Comparison of ENCODE assay signal across 8 cellular contexts in the genomic region with DNA sequence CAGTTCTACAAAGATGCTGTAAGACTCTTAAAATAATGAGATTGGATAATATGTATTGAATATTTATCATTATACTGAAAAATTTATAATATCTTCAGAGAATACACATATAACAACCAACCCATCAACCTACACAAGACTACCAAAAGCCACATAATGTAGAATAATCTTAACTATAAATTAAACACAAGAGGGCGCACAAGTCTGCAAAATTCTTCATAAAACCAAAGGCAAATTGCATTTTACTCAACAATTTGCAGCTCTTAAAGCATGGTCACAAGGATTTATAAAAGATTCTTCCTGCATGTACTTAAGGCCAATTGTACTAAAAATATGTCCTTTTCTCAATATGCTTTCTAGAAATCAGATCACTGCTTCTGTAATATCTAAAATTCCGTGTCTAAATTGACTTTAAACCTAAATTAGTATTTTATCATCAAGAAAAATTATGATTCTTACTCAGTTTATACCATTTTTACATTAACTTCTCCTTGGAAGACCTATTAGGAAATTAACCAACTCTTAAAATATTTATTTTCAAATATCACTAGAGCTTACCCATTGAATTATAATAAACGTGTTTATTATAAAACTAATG.
DNase-seq lines count a peak whose midpoint lies in the region; FAIRE-seq and TF ChIP-seq lines count a peak whose summit lies in the region.

No MANE protein-coding gene starts in this region.

- H3K36me3 Mint-ChIP-seq in activated CD4-positive, alpha-beta memory T cell treated with anti-CD3 and anti-CD28 coated beads, Interleukin-2, amount 10 ng/mL, durations not matched to agents 7 days and 5 days (ENCODE audit: low read depth) = no peaks in the 10 kb centered on the region

- H3K9me3 ChIP-seq in testis = no peaks in the 10 kb centered on the region

- H3K9me3 Mint-ChIP-seq in activated CD4-positive, alpha-beta memory T cell treated with anti-CD3 and anti-CD28 coated beads, Interleukin-2, amount 10 ng/mL, durations not matched to agents 7 days and 5 days = no peaks in the 10 kb centered on the region

- CTCF ChIA-PET in AG04449 (lab: Yijun Ruan, JAX) = interaction anchor here (0.7 to 3.5 kb wide), 49 partner anchors 8 to 649 kb away, joined by 3 to 211 read pairs (median 7); a partner anchor contains a TSS
- CTCF ChIA-PET in activated CD4-positive, alpha-beta memory T cell treated with anti-CD3 and anti-CD28 coated beads, Interleukin-2, amount 10 ng/mL, durations not matched to agents 7 days and 5 days (lab: Charles Lee) = interaction anchor here (0.8 to 3.7 kb wide), 23 partner anchors 10 to 645 kb away, joined by 3 to 43 read pairs (median 4); a partner anchor contains a TSS

- TF ChIP-seq CTCF in AG04449 (IDR thresholded peaks at IDR 0.05; ENCODE audit: insufficient read depth, low read length, missing control alignments) (no peak), testis (IDR thresholded peaks at IDR 0.05) (peak; percentile 37 to 43 (median 41))

- DNase-seq in AG04449 (ENCODE audit: low read depth, low spot score) (peak; percentile 28), GM12892 (ENCODE audit: insufficient read length) (no peak), NCI-H2196 (lab: John Stamatoyannopoulos, UW; ENCODE audit: unreplicated experiment) (peak; percentile 49), amniotic stem cell (lab: John Stamatoyannopoulos, UW) (peak; percentile 22), iPS-NIHi11 (ENCODE audit: low spot score) (peak; percentile 13), testis (no peak), NCI-H226 (no peak)
- DNase-seq in activated CD4-positive, alpha-beta memory T cell treated with anti-CD3 and anti-CD28 coated beads, Interleukin-2, amount 10 ng/mL, durations not matched to agents 7 days and 5 days = no peak

- H3K4me1 Mint-ChIP-seq in activated CD4-positive, alpha-beta memory T cell treated with anti-CD3 and anti-CD28 coated beads, Interleukin-2, amount 10 ng/mL, durations not matched to agents 7 days and 5 days = no peaks in the 10 kb centered on the region

- H3K27ac Mint-ChIP-seq in activated CD4-positive, alpha-beta memory T cell treated with anti-CD3 and anti-CD28 coated beads, Interleukin-2, amount 10 ng/mL, durations not matched to agents 7 days and 5 days = no peak overlapping the region

- no peaks in the 10 kb centered on the region for H3K27me3 ChIP-seq in testis

- TF ChIP-seq POLR2A in GM12892 (IDR thresholded peaks at IDR 0.05; ENCODE audit: low read depth, low read length) (no peak), testis (IDR thresholded peaks at IDR 0.05) (no peak)

- POLR2A ChIA-PET in AG04449 (lab: Yijun Ruan, JAX) = interaction anchor here (0.7 to 1.3 kb wide), 3 partner anchors 79 to 200 kb away, joined by 3 read pairs; a partner anchor contains a TSS
- POLR2A ChIA-PET in activated CD4-positive, alpha-beta memory T cell treated with anti-CD3 and anti-CD28 coated beads, Interleukin-2, amount 10 ng/mL, durations not matched to agents 7 days and 5 days (lab: Charles Lee) = interaction anchor here (1.2 to 1.8 kb wide), 2 partner anchors 229 to 440 kb away, joined by 4 to 8 read pairs; no protein-coding TSS in a partner anchor

- no peaks in the 10 kb centered on the region for H3K36me3 ChIP-seq in testis (ENCODE audit: low read depth, missing control alignments)

- no peak overlapping the region for H3K4me3 ChIP-seq in AG04449 (ENCODE audit: low read depth, low read length)
- no peak overlapping the region for H3K4me3 ChIP-seq in testis

- FAIRE-seq in GM12892 (lab: Jason Lieb, UNC) = peak; percentile 70

- H3K4me1 ChIP-seq in testis = no peaks in the 10 kb centered on the region

- no peak overlapping the region for H3K27ac ChIP-seq in testis

- 63 to 66% methylated on average over 3 of the region's 3 CpGs for WGBS in testis, 2 donors

- H3K4me3 Mint-ChIP-seq in activated CD4-positive, alpha-beta memory T cell treated with anti-CD3 and anti-CD28 coated beads, Interleukin-2, amount 10 ng/mL, durations not matched to agents 7 days and 5 days = no peak overlapping the region

- H3K27me3 Mint-ChIP-seq in activated CD4-positive, alpha-beta memory T cell treated with anti-CD3 and anti-CD28 coated beads, Interleukin-2, amount 10 ng/mL, durations not matched to agents 7 days and 5 days = peaks cover 35% of the 10 kb centered on the region

- intact Hi-C loops in testis (cut with DNase I; ENCODE audit: low total_unique reads) = loop anchor here (10.0 kb wide), 1 partner anchor 234 kb away; no protein-coding TSS in a partner anchor

Comparison
In these comparisons a context has a peak if more than half of its experiments do, and no peak if none do; other contexts are left out.
1. DNase-seq: peak in AG04449 (single experiment), NCI-H2196 (single experiment), amniotic stem cell (single experiment) and iPS-NIHi11 (single experiment); none in GM12892 (single experiment), testis (single experiment), activated CD4-positive, alpha-beta memory T cell treated with anti-CD3 and anti-CD28 coated beads, Interleukin-2, amount 10 ng/mL, durations not matched to agents 7 days and 5 days (single experiment) and NCI-H226 (single experiment).